Comparison of ENCODE assay signal across 6 cellular contexts in genomic region chr2:241150660-241151530, GRCh38. TPM values are rescaled to one million over a fixed set of nuclear protein-coding genes. Genes with fewer than 3 reads are reported as not detected.
DNase-seq lines count a peak whose midpoint lies in the region; TF ChIP-seq lines count a peak whose summit lies in the region.

No MANE protein-coding gene starts in this region.

- peak overlapping the region; percentile 94 for H3K27ac Mint-ChIP-seq in activated CD4-positive, alpha-beta T cell treated with anti-CD3 and anti-CD28 coated beads, Interleukin-2, amount 10 ng/mL, durations not matched to agents 7 days and 5 days

- H3K9me3 ChIP-seq in skeletal muscle satellite cell (replicated peaks; ENCODE audit: low read length), result no peaks in the 10 kb centered on the region

- CTCF ChIA-PET in activated CD4-positive, alpha-beta T cell treated with anti-CD3 and anti-CD28 coated beads, Interleukin-2, amount 10 ng/mL, durations not matched to agents 7 days and 5 days (lab: Charles Lee), result interaction anchor here (0.6 to 3.1 kb wide), 3 partner anchors 18 to 298 kb away, joined by 3 to 10 read pairs (median 3); no protein-coding TSS in a partner anchor

- peak overlapping the region; percentile 84 for H3K9ac ChIP-seq in skeletal muscle satellite cell (ENCODE audit: low read depth, low read length)

- H3K4me3 ChIP-seq in skeletal muscle satellite cell (ENCODE audit: low read length), result peak overlapping the region; percentile 81

- H3K27me3 Mint-ChIP-seq in activated CD4-positive, alpha-beta T cell treated with anti-CD3 and anti-CD28 coated beads, Interleukin-2, amount 10 ng/mL, durations not matched to agents 7 days and 5 days, result no peaks in the 10 kb centered on the region

- H3K9me3 Mint-ChIP-seq in activated CD4-positive, alpha-beta T cell treated with anti-CD3 and anti-CD28 coated beads, Interleukin-2, amount 10 ng/mL, durations not matched to agents 7 days and 5 days, result no peaks in the 10 kb centered on the region

- H3K4me3 Mint-ChIP-seq in activated CD4-positive, alpha-beta T cell treated with anti-CD3 and anti-CD28 coated beads, Interleukin-2, amount 10 ng/mL, durations not matched to agents 7 days and 5 days, result peak overlapping the region; percentile 89

- H3K36me3 Mint-ChIP-seq in activated CD4-positive, alpha-beta T cell treated with anti-CD3 and anti-CD28 coated beads, Interleukin-2, amount 10 ng/mL, durations not matched to agents 7 days and 5 days (ENCODE audit: low read depth), result peaks cover 11% of the 10 kb centered on the region

- peak; percentile 12 for TF ChIP-seq POLR2A in erythroblast (IDR thresholded peaks at IDR 0.05; ENCODE audit: low read length)

- H3K27me3 ChIP-seq in skeletal muscle satellite cell (ENCODE audit: control insufficient read depth, insufficient read depth, low read length), result no peaks in the 10 kb centered on the region

- no peak for DNase-seq in activated CD4-positive, alpha-beta T cell treated with anti-CD3 and anti-CD28 coated beads, Interleukin-2, amount 10 ng/mL, durations not matched to agents 7 days and 5 days
- DNase-seq in activated CD4-positive, alpha-beta T cell treated with anti-CD3 and anti-CD28 coated beads for 4 hours, result no peak
- DNase-seq in erythroblast (lab: John Stamatoyannopoulos, UW), result peak; percentile 15 to 42
- no peak for DNase-seq in HCEC 1CT
- DNase-seq in NCI-H510A treated with DMSO at 0.1 percent for 48 hours (lab: John Stamatoyannopoulos, UW), result no peak

- peaks cover 7% of the 10 kb centered on the region for H3K36me3 ChIP-seq in skeletal muscle satellite cell (ENCODE audit: insufficient read depth, low read length)

- H3K4me1 ChIP-seq in skeletal muscle satellite cell (ENCODE audit: control insufficient read depth, insufficient read depth, low read length), result peaks cover 28% of the 10 kb centered on the region

- POLR2A ChIA-PET in activated CD4-positive, alpha-beta T cell treated with anti-CD3 and anti-CD28 coated beads, Interleukin-2, amount 10 ng/mL, durations not matched to agents 7 days and 5 days (lab: Charles Lee), result no interaction called here

- peak overlapping the region; percentile 95 for H3K4me2 ChIP-seq in skeletal muscle satellite cell (ENCODE audit: low read length)

- peaks cover 51% of the 10 kb centered on the region for H3K4me1 Mint-ChIP-seq in activated CD4-positive, alpha-beta T cell treated with anti-CD3 and anti-CD28 coated beads, Interleukin-2, amount 10 ng/mL, durations not matched to agents 7 days and 5 days

RNA-seq across cellular contexts. Expression of gene PPP1R7, which starts 0.6 kb away (rescaled TPM):
- total RNA-seq in activated CD4-positive, alpha-beta T cell treated with anti-CD3 and anti-CD28 coated beads, Interleukin-2, amount 10 ng/mL, durations not matched to agents 7 days and 5 days, result 100 to 1,000 TPM in 1 of 2 experiments, 10 to 100 TPM in 1; 89.5 to 110 TPM
- 59.6 and 78.1 TPM in 2 replicates for total RNA-seq in skeletal muscle satellite cell (2012; rRNA removed)

RNA-seq across cellular contexts. Expression of gene PASK, which starts 1.6 kb away (rescaled TPM):
- total RNA-seq in activated CD4-positive, alpha-beta T cell treated with anti-CD3 and anti-CD28 coated beads, Interleukin-2, amount 10 ng/mL, durations not matched to agents 7 days and 5 days, result 10 to 100 TPM; 55.5 to 62.0 TPM
- total RNA-seq in skeletal muscle satellite cell (2012; rRNA removed), result 5.7 and 9.4 TPM in 2 replicates

RNA-seq across cellular contexts. Expression of gene ANO7, which starts 37.6 kb away (rescaled TPM):
- total RNA-seq in activated CD4-positive, alpha-beta T cell treated with anti-CD3 and anti-CD28 coated beads, Interleukin-2, amount 10 ng/mL, durations not matched to agents 7 days and 5 days, result under 1 TPM; 0.12 TPM
- total RNA-seq in skeletal muscle satellite cell (2012; rRNA removed), result 2.0 and 3.1 TPM in 2 replicates

RNA-seq across cellular contexts. Expression of gene MTERF4, which starts 48.8 kb away (rescaled TPM):
- 10 to 100 TPM; 38.0 to 41.0 TPM for total RNA-seq in activated CD4-positive, alpha-beta T cell treated with anti-CD3 and anti-CD28 coated beads, Interleukin-2, amount 10 ng/mL, durations not matched to agents 7 days and 5 days
- 16.2 and 23.6 TPM in 2 replicates for total RNA-seq in skeletal muscle satellite cell (2012; rRNA removed)

Comparison
In these comparisons a context has a peak if more than half of its experiments do, and no peak if none do; other contexts are left out.
1. DNase-seq: peak in erythroblast (2 of 2); none in activated CD4-positive, alpha-beta T cell treated with anti-CD3 and anti-CD28 coated beads, Interleukin-2, amount 10 ng/mL, durations not matched to agents 7 days and 5 days (single experiment), activated CD4-positive, alpha-beta T cell treated with anti-CD3 and anti-CD28 coated beads for 4 hours (0 of 2), HCEC 1CT (single experiment) and NCI-H510A treated with DMSO at 0.1 percent for 48 hours (single experiment).